ENCODE assay signal across 8 cellular contexts in genomic region chr6:33318426-33319073, GRCh38. TPM values are rescaled to one million over a fixed set of nuclear protein-coding genes. Genes with fewer than 3 reads are reported as not detected.
DNase-seq lines count a peak whose midpoint lies in the region; ATAC-seq and TF ChIP-seq lines count a peak whose summit lies in the region.

No MANE protein-coding gene starts in this region.

- H3K36me3 Mint-ChIP-seq in T-helper 17 cell (ENCODE audit: low read depth) = peaks cover 18% of the 10 kb centered on the region

- H3K4me3 Mint-ChIP-seq in T-helper 17 cell = peak overlapping the region; percentile 96

- peak overlapping the region; percentile 99 for H3K27ac Mint-ChIP-seq in T-helper 17 cell

- H3K27me3 Mint-ChIP-seq in T-helper 17 cell = no peaks in the 10 kb centered on the region

- no peak for ATAC-seq in T-helper 17 cell

- no peaks in the 10 kb centered on the region for H3K9me3 ChIP-seq in T-helper 17 cell (ENCODE audit: control insufficient read depth, low read length, poor library complexity, severe bottlenecking)

- DNase-seq in GM12864 (ENCODE audit: low read depth) = no peak
- no peak for DNase-seq in T-helper 17 cell
- DNase-seq in fibroblast of pulmonary artery (ENCODE audit: low read depth) = no peak
- no peak for DNase-seq in skeletal muscle cell (ENCODE audit: low read depth)
- DNase-seq in stimulated activated CD4-positive, alpha-beta T cell treated with anti-CD3 and anti-CD28 coated beads, Interleukin-15, amount 100 ng/mL, for 24 hours = no peak
- DNase-seq in islet precursor cell = no peak
- DNase-seq in mesenteric fat pad (ENCODE audit: low spot score) = no peak
- no peak for DNase-seq in EL

- TF ChIP-seq CTCF in GM12864 (IDR thresholded peaks at IDR 0.05; ENCODE audit: low read depth, low read length, missing control alignments) = no peak
- TF ChIP-seq CTCF in fibroblast of pulmonary artery (IDR thresholded peaks at IDR 0.05; ENCODE audit: low read length, missing control alignments) = no peak

- H3K4me3 ChIP-seq in GM12864 (ENCODE audit: low read depth, low read length) (peak overlapping the region; percentile 34), fibroblast of pulmonary artery (replicated peaks; ENCODE audit: low read depth, low read length) (peak overlapping the region; percentile 56), skeletal muscle cell (ENCODE audit: low read depth, low read length) (peak overlapping the region; percentile 60)

- peaks cover 66% of the 10 kb centered on the region for H3K4me1 Mint-ChIP-seq in T-helper 17 cell

RNA-seq across cellular contexts. Expression of gene ZBTB22, which starts 1.0 kb away (rescaled TPM):
- total RNA-seq in T-helper 17 cell (10 to 100 TPM; 17.1 to 20.2 TPM), mesenteric fat pad (12.1 TPM)

RNA-seq across cellular contexts. Expression of gene DAXX, which starts 4.2 kb away (rescaled TPM):
- total RNA-seq in T-helper 17 cell = 10 to 100 TPM; 34.5 to 49.0 TPM
- total RNA-seq in mesenteric fat pad = 41.7 TPM

RNA-seq across cellular contexts. Expression of gene TAPBP, which starts 4.7 kb away (rescaled TPM):
- total RNA-seq in T-helper 17 cell = 100 to 1,000 TPM; 269 to 344 TPM
- 77.9 TPM for total RNA-seq in mesenteric fat pad

RNA-seq across cellular contexts. Expression of gene RGL2, which starts 19.8 kb away (rescaled TPM):
- total RNA-seq in T-helper 17 cell (10 to 100 TPM; 42.1 to 56.2 TPM), mesenteric fat pad (56.2 TPM)

RNA-seq across cellular contexts. Expression of gene PFDN6, which starts 29.1 kb away (rescaled TPM):
- total RNA-seq in T-helper 17 cell = 10 to 100 TPM; 16.5 to 25.7 TPM
- 34.8 TPM for total RNA-seq in mesenteric fat pad
